ENCODE assay signal across 8 cellular contexts in the genomic region with DNA sequence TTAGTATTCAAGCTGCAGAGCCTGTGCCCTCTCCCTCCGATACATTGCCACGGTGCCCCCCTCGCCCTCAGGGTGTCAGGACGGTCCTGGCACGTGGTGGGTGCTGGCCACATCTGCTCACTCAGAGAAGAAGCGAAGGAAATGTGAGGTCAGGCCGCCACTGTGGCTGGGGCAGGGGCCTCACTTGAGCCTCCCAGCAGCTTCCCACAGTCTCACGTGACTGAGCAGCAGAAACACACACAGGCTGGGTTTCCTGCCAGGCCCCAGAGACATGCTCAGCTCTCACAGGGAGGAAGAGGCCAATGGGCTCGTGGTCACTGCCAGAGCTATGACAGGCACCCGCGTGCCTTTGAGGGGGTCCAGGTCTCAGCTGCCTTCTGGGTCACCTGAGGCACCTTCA. TPM values are rescaled to one million over a fixed set of nuclear protein-coding genes. Genes with fewer than 3 reads are reported as not detected.
DNase-seq lines count a peak whose midpoint lies in the region; ATAC-seq and TF ChIP-seq lines count a peak whose summit lies in the region.

No MANE protein-coding gene starts in this region.

- 26 to 46% methylated on average over 2 to 11 of the region's 11 CpGs for WGBS in upper lobe of left lung, 2 donors

- peak overlapping the region; percentile 49 for H3K4me3 ChIP-seq in CD8-positive, alpha-beta memory T cell (ENCODE audit: low read length)
- H3K4me3 ChIP-seq in mucosa of descending colon (no peak overlapping the region), upper lobe of left lung (no peak overlapping the region)

- DNase-seq in CD8-positive, alpha-beta memory T cell, result peak; percentile 36 to 76 (median 50)
- peak; percentile 57 for DNase-seq in T-helper 2 cell treated with Interferon-gamma antibody and Interleukin-4, amounts not matched to agents 5 μg/mL and 100 μg/mL, for 36 hours (ENCODE audit: low spot score)
- DNase-seq in central memory CD8-positive, alpha-beta T cell (ENCODE audit: low spot score in 2 of 2), result peak; percentile 35 to 43
- peak; percentile 69 to 84 (median 70) for DNase-seq in mucosa of descending colon
- peak in 1 of 2 donors; percentile 67 for DNase-seq in upper lobe of left lung
- no peak for DNase-seq in NCI-H1105 treated with DMSO at 0.1 percent for 48 hours (lab: John Stamatoyannopoulos, UW)
- no peak for DNase-seq in SW 1271 (lab: John Stamatoyannopoulos, UW)
- DNase-seq in NCI-H2107 (lab: John Stamatoyannopoulos, UW), result no peak

- H3K4me1 ChIP-seq in CD8-positive, alpha-beta memory T cell (ENCODE audit: insufficient read depth, low read length), result peaks cover 51% of the 10 kb centered on the region
- peaks cover 17% of the 10 kb centered on the region for H3K4me1 ChIP-seq in mucosa of descending colon (ENCODE audit: low read depth)
- H3K4me1 ChIP-seq in upper lobe of left lung, result peaks cover 20 to 50% (median 29%) of the 10 kb centered on the region in 4 donors

- no peaks in the 10 kb centered on the region for H3K36me3 ChIP-seq in CD8-positive, alpha-beta memory T cell (ENCODE audit: insufficient read depth, low read length)
- H3K36me3 ChIP-seq in mucosa of descending colon (ENCODE audit: low read depth) (no peaks in the 10 kb centered on the region), upper lobe of left lung (no peaks in the 10 kb centered on the region)

- POLR2A ChIA-PET in CD8-positive, alpha-beta memory T cell (lab: Charles Lee), result interaction anchor here (0.6 to 2.4 kb wide), 3 partner anchors 21 to 1565 kb away, joined by 4 to 5 read pairs (median 5); a partner anchor contains a TSS

- no peaks in the 10 kb centered on the region for H3K36me3 Mint-ChIP-seq in CD8-positive, alpha-beta memory T cell
- H3K36me3 Mint-ChIP-seq in T-helper 2 cell treated with Interferon-gamma antibody and Interleukin-4, amounts not matched to agents 5 μg/mL and 100 μg/mL, for 36 hours (ENCODE audit: low read depth), result no peaks in the 10 kb centered on the region
- peaks cover 7% of the 10 kb centered on the region for H3K36me3 Mint-ChIP-seq in central memory CD8-positive, alpha-beta T cell (ENCODE audit: insufficient read depth)

- H3K9me3 Mint-ChIP-seq in CD8-positive, alpha-beta memory T cell, result no peaks in the 10 kb centered on the region
- no peaks in the 10 kb centered on the region for H3K9me3 Mint-ChIP-seq in T-helper 2 cell treated with Interferon-gamma antibody and Interleukin-4, amounts not matched to agents 5 μg/mL and 100 μg/mL, for 36 hours
- H3K9me3 Mint-ChIP-seq in central memory CD8-positive, alpha-beta T cell, result no peaks in the 10 kb centered on the region

- ATAC-seq in central memory CD8-positive, alpha-beta T cell (replicated peaks; ENCODE audit: extremely low read depth, poor library complexity, severe bottlenecking), result peak; percentile 29
- peak; percentile 68 for ATAC-seq in mucosa of descending colon
- ATAC-seq in upper lobe of left lung (ENCODE audit: low FRiP score in 2 of 2), result peak in 1 of 2 donors; percentile 61

- no peak for TF ChIP-seq CTCF in mucosa of descending colon (IDR thresholded peaks at IDR 0.05)
- no peak for TF ChIP-seq CTCF in upper lobe of left lung (IDR thresholded peaks at IDR 0.05)

- no peak for TF ChIP-seq POLR2A in upper lobe of left lung (IDR thresholded peaks at IDR 0.05)

- H3K27me3 ChIP-seq in CD8-positive, alpha-beta memory T cell (ENCODE audit: insufficient read depth, low read length, poor library complexity, severe bottlenecking), result no peaks in the 10 kb centered on the region
- H3K27me3 ChIP-seq in upper lobe of left lung, result peaks cover 0 to 8% (median 3%) of the 10 kb centered on the region in 4 donors

- H3K9me3 ChIP-seq in CD8-positive, alpha-beta memory T cell (ENCODE audit: low read length), result no peaks in the 10 kb centered on the region
- H3K9me3 ChIP-seq in mucosa of descending colon (no peaks in the 10 kb centered on the region), upper lobe of left lung (no peaks in the 10 kb centered on the region)

- intact Hi-C loops in mucosa of descending colon (cut with DNase I, micrococcal nuclease), result no loop called here

- CTCF ChIA-PET in CD8-positive, alpha-beta memory T cell (lab: Charles Lee), result interaction anchor here (0.6 to 3.8 kb wide), 6 partner anchors 10 to 39 kb away, joined by 3 to 21 read pairs (median 4); no protein-coding TSS in a partner anchor

- no peak for TF ChIP-seq EP300 in upper lobe of left lung (IDR thresholded peaks at IDR 0.05)

- H3K4me3 Mint-ChIP-seq in CD8-positive, alpha-beta memory T cell, result peak overlapping the region; percentile 30 to 79 (median 60)
- H3K4me3 Mint-ChIP-seq in T-helper 2 cell treated with Interferon-gamma antibody and Interleukin-4, amounts not matched to agents 5 μg/mL and 100 μg/mL, for 36 hours, result peak overlapping the region; percentile 46
- H3K4me3 Mint-ChIP-seq in central memory CD8-positive, alpha-beta T cell, result peak overlapping the region; percentile 64

- H3K27ac Mint-ChIP-seq in CD8-positive, alpha-beta memory T cell, result peak overlapping the region; percentile 82 to 93 (median 87)
- H3K27ac Mint-ChIP-seq in T-helper 2 cell treated with Interferon-gamma antibody and Interleukin-4, amounts not matched to agents 5 μg/mL and 100 μg/mL, for 36 hours, result peak overlapping the region; percentile 80
- peak overlapping the region; percentile 93 for H3K27ac Mint-ChIP-seq in central memory CD8-positive, alpha-beta T cell (ENCODE audit: low read depth)

- peak overlapping the region; percentile 39 for H3K27ac ChIP-seq in CD8-positive, alpha-beta memory T cell (ENCODE audit: low read depth, low read length)
- peak overlapping the region in 3 of 4 donors; percentile 48 to 56 (median 55) for H3K27ac ChIP-seq in upper lobe of left lung

- H3K4me1 Mint-ChIP-seq in CD8-positive, alpha-beta memory T cell, result peaks cover 49 to 67% (median 57%) of the 10 kb centered on the region in 3 donors
- peaks cover 46% of the 10 kb centered on the region for H3K4me1 Mint-ChIP-seq in T-helper 2 cell treated with Interferon-gamma antibody and Interleukin-4, amounts not matched to agents 5 μg/mL and 100 μg/mL, for 36 hours (ENCODE audit: low read depth)
- peaks cover 57% of the 10 kb centered on the region for H3K4me1 Mint-ChIP-seq in central memory CD8-positive, alpha-beta T cell

- H3K27me3 Mint-ChIP-seq in CD8-positive, alpha-beta memory T cell, result no peaks in the 10 kb centered on the region
- no peaks in the 10 kb centered on the region for H3K27me3 Mint-ChIP-seq in T-helper 2 cell treated with Interferon-gamma antibody and Interleukin-4, amounts not matched to agents 5 μg/mL and 100 μg/mL, for 36 hours (ENCODE audit: low read depth)
- H3K27me3 Mint-ChIP-seq in central memory CD8-positive, alpha-beta T cell, result no peaks in the 10 kb centered on the region

RNA-seq across cellular contexts. Expression of a gene that starts 37.9 kb away (rescaled TPM):
- total RNA-seq in CD8-positive, alpha-beta memory T cell, result 10 to 100 TPM; 26.4 to 29.9 TPM
- 175 TPM for polyA plus RNA-seq in CD8-positive, alpha-beta memory T cell
- total RNA-seq in mucosa of descending colon (10 to 100 TPM; 21.8 to 46.2 (median 35.1) TPM), upper lobe of left lung (10 to 100 TPM; 13.1 to 68.1 (median 15.8) TPM)

Comparison
In these comparisons a context has a peak if more than half of its experiments do, and no peak if none do; other contexts are left out.
1. DNase-seq: peak in CD8-positive, alpha-beta memory T cell (5 of 5), T-helper 2 cell treated with Interferon-gamma antibody and Interleukin-4, amounts not matched to agents 5 μg/mL and 100 μg/mL, for 36 hours (single experiment), central memory CD8-positive, alpha-beta T cell (2 of 2) and mucosa of descending colon (3 of 3); none in NCI-H1105 treated with DMSO at 0.1 percent for 48 hours (single experiment), SW 1271 (0 of 2) and NCI-H2107 (single experiment).
2. Peak in every context shown above with its lines, with median percentiles within 50 percentile points of each other: H3K27ac Mint-ChIP-seq and H3K4me3 Mint-ChIP-seq.